19 cellular contexts compared by ENCODE assay signal in the genomic region with DNA sequence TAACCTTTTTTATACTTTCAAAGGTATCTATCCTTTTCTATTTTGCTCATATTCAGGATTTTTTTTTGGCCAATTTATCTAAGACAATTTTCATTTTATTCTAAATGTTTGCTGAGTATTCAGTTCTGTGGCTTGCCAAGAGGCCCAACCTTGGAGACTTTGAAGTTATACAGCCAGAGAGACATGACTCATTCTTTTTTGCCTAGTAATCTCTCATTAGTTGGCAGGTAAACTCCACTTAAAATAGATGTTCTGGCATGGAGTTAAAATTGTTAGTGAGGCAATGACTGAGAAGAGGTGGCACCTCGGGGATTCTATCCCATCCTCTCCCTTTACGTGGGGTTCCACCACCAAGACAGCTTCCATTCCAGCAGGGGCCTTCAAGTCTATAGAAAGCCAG.
DNase-seq lines count a peak whose midpoint lies in the region; ATAC-seq and TF ChIP-seq lines count a peak whose summit lies in the region.
"Had no signal": no experiment of that assay in that cellular context is flagged by ENCODE, and none has a peak within 500 bp of the region (broad histone marks: within the 10 kb centered on the region; RNA-seq: fewer than 3 reads in every experiment).

No MANE protein-coding gene starts in this region.

- POLR2A ChIA-PET in activated CD4-positive, alpha-beta T cell treated with anti-CD3 and anti-CD28 coated beads for 36 hours (lab: Charles Lee): no interaction called here

- H3K4me3 Mint-ChIP-seq in activated CD4-positive, alpha-beta T cell treated with anti-CD3 and anti-CD28 coated beads for 36 hours: no peak overlapping the region
- H3K4me3 Mint-ChIP-seq: activated B cell treated with CpG ODN at 0.5 μM for 24 hours, T-helper 17 cell had no signal

- H3K4me1 Mint-ChIP-seq in activated CD4-positive, alpha-beta T cell treated with anti-CD3 and anti-CD28 coated beads for 36 hours: no peaks in the 10 kb centered on the region
- H3K4me1 Mint-ChIP-seq: activated B cell treated with CpG ODN at 0.5 μM for 24 hours had no signal

- intact Hi-C loops in activated CD4-positive, alpha-beta T cell treated with anti-CD3 and anti-CD28 coated beads for 36 hours (cut with DNase I, micrococcal nuclease): no loop called here

- peaks cover 4% of the 10 kb centered on the region for H3K27me3 Mint-ChIP-seq in activated CD4-positive, alpha-beta T cell treated with anti-CD3 and anti-CD28 coated beads for 36 hours

- H3K9me3 Mint-ChIP-seq in activated CD4-positive, alpha-beta T cell treated with anti-CD3 and anti-CD28 coated beads for 36 hours (ENCODE audit: low read depth): no peaks in the 10 kb centered on the region

- CTCF ChIA-PET in activated CD4-positive, alpha-beta T cell treated with anti-CD3 and anti-CD28 coated beads for 36 hours (lab: Charles Lee): no interaction called here

- no peak for TF ChIP-seq CTCF in omental fat pad (IDR thresholded peaks at IDR 0.05)

- H3K36me3 Mint-ChIP-seq in activated CD4-positive, alpha-beta T cell treated with anti-CD3 and anti-CD28 coated beads for 36 hours (ENCODE audit: low read depth): no peaks in the 10 kb centered on the region

- peak; percentile 82 for ATAC-seq in omental fat pad (ENCODE audit: low FRiP score)
- no peak for ATAC-seq in activated CD4-positive, alpha-beta T cell treated with anti-CD3 and anti-CD28 coated beads for 36 hours
- ATAC-seq in GM18867 (IDR thresholded peaks at IDR 0.05; ENCODE audit: unreplicated experiment): no peak
- ATAC-seq: T-helper 17 cell had no signal

- peak; percentile 4 for DNase-seq in H4 (ENCODE audit: low spot score)
- DNase-seq in RPMI7951 (ENCODE audit: low read depth): peak; percentile 22
- DNase-seq in dermis blood vessel endothelial cell: peak; percentile 24
- no peak for DNase-seq in omental fat pad (ENCODE audit: low spot score)
- DNase-seq in activated CD4-positive, alpha-beta T cell treated with anti-CD3 and anti-CD28 coated beads for 36 hours: no peak
- DNase-seq in stimulated activated CD4-positive, alpha-beta T cell treated with anti-CD3 and anti-CD28 coated beads, Interleukin-4, amount 100 ng/mL, for 4 hours: no peak
- DNase-seq in hippocampal formation (lab: John Stamatoyannopoulos, UW): no peak
- DNase-seq: activated B cell treated with CpG ODN at 0.5 μM for 24 hours; activated CD8-positive, alpha-beta memory T cell treated with anti-CD3 and anti-CD28 coated beads for 24 hours; hypothalamus; kidney glomerular epithelial cell; midbrain; MM.1S; NCI-H187; NCI-H446; SHP77; sigmoid colon; T-helper 17 cell had no signal

- H3K27ac Mint-ChIP-seq in activated CD4-positive, alpha-beta T cell treated with anti-CD3 and anti-CD28 coated beads for 36 hours: no peak overlapping the region
- H3K27ac Mint-ChIP-seq: activated B cell treated with CpG ODN at 0.5 μM for 24 hours, T-helper 17 cell had no signal

Comparison
In these comparisons a context has a peak if more than half of its experiments do, and no peak if none do; other contexts are left out.
1. DNase-seq: peak in H4 (single experiment), RPMI7951 (single experiment) and dermis blood vessel endothelial cell (single experiment); none in omental fat pad (single experiment), activated CD4-positive, alpha-beta T cell treated with anti-CD3 and anti-CD28 coated beads for 36 hours (single experiment), stimulated activated CD4-positive, alpha-beta T cell treated with anti-CD3 and anti-CD28 coated beads, Interleukin-4, amount 100 ng/mL, for 4 hours (0 of 2) and hippocampal formation (0 of 2).